8 cellular contexts compared by ENCODE assay signal in the genomic region with DNA sequence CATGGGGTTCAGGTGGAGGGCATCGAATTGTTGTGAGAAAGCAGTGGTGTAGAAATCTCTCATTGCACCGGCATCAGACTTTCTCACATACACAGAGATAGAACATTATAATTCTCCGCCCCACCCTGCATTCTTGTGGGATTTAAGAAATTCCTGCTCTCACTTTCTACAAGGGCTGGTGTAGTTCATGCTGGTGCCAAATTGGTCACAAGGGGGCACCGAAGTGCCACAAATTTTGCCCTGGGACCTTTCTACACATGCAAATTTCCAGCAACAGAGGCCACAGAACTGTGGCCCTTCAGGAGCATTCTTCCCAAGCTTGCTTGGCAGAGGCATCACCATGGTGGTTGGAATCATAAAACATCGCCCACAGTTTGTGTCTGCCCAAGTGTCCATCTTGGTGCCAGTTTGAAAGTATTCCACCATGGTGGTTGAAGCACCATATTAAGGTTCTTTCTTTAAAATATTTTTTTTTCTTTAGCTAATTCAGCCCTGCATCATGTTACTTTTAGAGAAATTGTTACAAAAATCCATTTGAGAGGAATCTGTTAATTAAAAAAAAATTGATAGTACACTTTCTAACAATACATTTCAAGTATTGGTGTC.
DNase-seq lines count a peak whose midpoint lies in the region; ATAC-seq and TF ChIP-seq lines count a peak whose summit lies in the region.

No MANE protein-coding gene starts in this region.

- no peaks in the 10 kb centered on the region for H3K36me3 ChIP-seq in lower lobe of right lung
- H3K36me3 ChIP-seq in uterus: no peaks in the 10 kb centered on the region

- no peaks in the 10 kb centered on the region for H3K9me3 ChIP-seq in lower lobe of right lung
- no peaks in the 10 kb centered on the region for H3K9me3 ChIP-seq in uterus

- TF ChIP-seq CTCF in GM20000 (IDR thresholded peaks at IDR 0.05; ENCODE audit: extremely low read depth, missing control alignments): peak; percentile 39
- peak; percentile 34 for TF ChIP-seq CTCF in cardiac fibroblast (IDR thresholded peaks at IDR 0.05; ENCODE audit: low read depth, low read length)
- peak; percentile 50 for TF ChIP-seq CTCF in lower lobe of right lung (IDR thresholded peaks at IDR 0.05)
- TF ChIP-seq CTCF in uterus (IDR thresholded peaks at IDR 0.05): peak in 3 of 4 experiments; percentile 8 to 37 (median 22)

- no peak for TF ChIP-seq POLR2A in uterus (IDR thresholded peaks at IDR 0.05)

- intact Hi-C loops in lower lobe of right lung (cut with DNase I): no loop called here
- intact Hi-C loops in uterus (cut with DNase I; ENCODE audit: low total_unique reads): no loop called here

- H3K4me1 ChIP-seq in lower lobe of right lung: no peaks in the 10 kb centered on the region
- no peaks in the 10 kb centered on the region for H3K4me1 ChIP-seq in uterus

- peak; percentile 73 to 76 for ATAC-seq in lower lobe of right lung

- no peak overlapping the region for H3K4me3 ChIP-seq in cardiac fibroblast (replicated peaks in 1 of 2; ENCODE audit: low read depth in 2 of 2, low read length in 2 of 2)
- H3K4me3 ChIP-seq in lower lobe of right lung: no peak overlapping the region
- no peak overlapping the region for H3K4me3 ChIP-seq in uterus

- DNase-seq in NCI-H2029 (lab: John Stamatoyannopoulos, UW) (peak; percentile 48), NCI-H2029 treated with DMSO at 0.1 percent for 48 hours (lab: John Stamatoyannopoulos, UW) (no peak), GM20000 (ENCODE audit: low spot score) (peak; percentile 8), HPDE6-E6E7 (ENCODE audit: extremely low spot score) (peak; percentile 21), OCI-M1 (lab: John Stamatoyannopoulos, UW) (peak; percentile 86), cardiac fibroblast (ENCODE audit: low read depth in 2 of 2) (peak; percentile 36 to 44), lower lobe of right lung (peak; percentile 49), uterus (peak in 1 of 2 donors; percentile 16)

- H3K27me3 ChIP-seq in lower lobe of right lung (ENCODE audit: low read depth) (no peaks in the 10 kb centered on the region), uterus (no peaks in the 10 kb centered on the region)

- H3K27ac ChIP-seq in lower lobe of right lung: no peak overlapping the region
- no peak overlapping the region for H3K27ac ChIP-seq in uterus
